ENCODE assay signal across 11 cellular contexts in genomic region chr6:24980507-24981384, GRCh38. TPM values are rescaled to one million over a fixed set of nuclear protein-coding genes. Genes with fewer than 3 reads are reported as not detected.
DNase-seq lines count a peak whose midpoint lies in the region; ATAC-seq and TF ChIP-seq lines count a peak whose summit lies in the region.
"Had no signal": no experiment of that assay in that cellular context is flagged by ENCODE, and none has a peak within 500 bp of the region (broad histone marks: within the 10 kb centered on the region; RNA-seq: fewer than 3 reads in every experiment).

No MANE protein-coding gene starts in this region.

- H3K4me1 Mint-ChIP-seq in MCF 10A (ENCODE audit: insufficient read depth, unreplicated experiment) = peaks cover 34% of the 10 kb centered on the region
- H3K4me1 Mint-ChIP-seq in type B pancreatic cell (ENCODE audit: unreplicated experiment) = peaks cover 26% of the 10 kb centered on the region

- no peak for ATAC-seq in GM19397 (IDR thresholded peaks at IDR 0.05; ENCODE audit: unreplicated experiment)

- H3K9ac ChIP-seq in iPS-18a (ENCODE audit: low read length) = peak overlapping the region; percentile 72
- H3K9ac ChIP-seq: BLaER1 treated with 17β-estradiol and CSF1 and Interleukin-3, amounts not matched to agents 10 nM and 100 nM had no signal

- H3K27ac Mint-ChIP-seq in MCF 10A (ENCODE audit: low read depth, unreplicated experiment) (peak overlapping the region; percentile 60), type B pancreatic cell (peak overlapping the region; percentile 88)
- H3K27ac Mint-ChIP-seq: activated naive CD4-positive, alpha-beta T cell treated with anti-CD3 and anti-CD28 coated beads, Interleukin-2, amount 10 ng/mL, durations not matched to agents 7 days and 5 days had no signal

- H3K27me3 ChIP-seq in breast epithelium (no peaks in the 10 kb centered on the region), iPS-18a (ENCODE audit: control insufficient read depth, insufficient read depth, low read length) (no peaks in the 10 kb centered on the region)
- H3K27me3 ChIP-seq: BLaER1 treated with 17β-estradiol and CSF1 and Interleukin-3, amounts not matched to agents 10 nM and 100 nM had no signal

- TF ChIP-seq CTCF in MCF 10A (IDR thresholded peaks at IDR 0.05; ENCODE audit: unreplicated experiment) (no peak), breast epithelium (IDR thresholded peaks at IDR 0.05) (no peak), type B pancreatic cell (conservative IDR thresholded peaks at IDR 0.05) (no peak)

- H3K36me3 ChIP-seq in breast epithelium (no peaks in the 10 kb centered on the region), iPS-18a (ENCODE audit: control insufficient read depth, low read depth, low read length) (no peaks in the 10 kb centered on the region)
- H3K36me3 ChIP-seq: BLaER1 treated with 17β-estradiol and CSF1 and Interleukin-3, amounts not matched to agents 10 nM and 100 nM had no signal

- H3K9me3 ChIP-seq in breast epithelium (no peaks in the 10 kb centered on the region), iPS-18a (ENCODE audit: control insufficient read depth, low read depth, low read length) (no peaks in the 10 kb centered on the region)
- H3K9me3 ChIP-seq: BLaER1 treated with 17β-estradiol and CSF1 and Interleukin-3, amounts not matched to agents 10 nM and 100 nM had no signal

- no peak overlapping the region for H3K4me3 ChIP-seq in breast epithelium
- H3K4me3 ChIP-seq in iPS-18a (ENCODE audit: low read length) = peak overlapping the region; percentile 47
- H3K4me3 ChIP-seq: BLaER1 treated with 17β-estradiol and CSF1 and Interleukin-3, amounts not matched to agents 10 nM and 100 nM had no signal

- H3K36me3 Mint-ChIP-seq in MCF 10A (ENCODE audit: insufficient read depth, unreplicated experiment) (no peaks in the 10 kb centered on the region), type B pancreatic cell (no peaks in the 10 kb centered on the region)

- POLR2A ChIA-PET in MCF 10A (lab: Yijun Ruan, JAX) = interaction anchor here (0.6 to 3.7 kb wide), 4 partner anchors 10 to 124 kb away, joined by 3 to 20 read pairs (median 5); no protein-coding TSS in a partner anchor

- TF ChIP-seq POLR2A in breast epithelium (IDR thresholded peaks at IDR 0.05) = no peak

- H3K27ac ChIP-seq in breast epithelium (no peak overlapping the region), iPS-18a (ENCODE audit: low read length) (peak overlapping the region; percentile 90)
- H3K27ac ChIP-seq: BLaER1 treated with 17β-estradiol and CSF1 and Interleukin-3, amounts not matched to agents 10 nM and 100 nM had no signal

- intact Hi-C loops in MCF 10A (cut with micrococcal nuclease) = no loop called here
- intact Hi-C loops in breast epithelium (cut with DNase I; ENCODE audit: low total_unique reads) = no loop called here

- no TSS peak for BruUV-seq in MCF 10A (replicated peaks; lab: Mats Ljungman, UMichigan)

- H3K4me1 ChIP-seq in breast epithelium (no peaks in the 10 kb centered on the region), iPS-18a (ENCODE audit: control insufficient read depth, low read depth, low read length) (peaks cover 59% of the 10 kb centered on the region)

- H3K9me3 Mint-ChIP-seq in MCF 10A (ENCODE audit: unreplicated experiment) (no peaks in the 10 kb centered on the region), type B pancreatic cell (no peaks in the 10 kb centered on the region)
- H3K9me3 Mint-ChIP-seq: activated naive CD4-positive, alpha-beta T cell treated with anti-CD3 and anti-CD28 coated beads, Interleukin-2, amount 10 ng/mL, durations not matched to agents 7 days and 5 days had no signal

- CTCF ChIA-PET in MCF 10A (lab: Yijun Ruan, JAX) = interaction anchor here (0.5 to 2.8 kb wide), 5 partner anchors 11 to 397 kb away, joined by 3 to 19 read pairs (median 3); no protein-coding TSS in a partner anchor

- no peaks in the 10 kb centered on the region for H3K27me3 Mint-ChIP-seq in MCF 10A (ENCODE audit: insufficient read depth, unreplicated experiment)
- no peaks in the 10 kb centered on the region for H3K27me3 Mint-ChIP-seq in type B pancreatic cell
- H3K27me3 Mint-ChIP-seq: activated naive CD4-positive, alpha-beta T cell treated with anti-CD3 and anti-CD28 coated beads, Interleukin-2, amount 10 ng/mL, durations not matched to agents 7 days and 5 days had no signal

- no peak for DNase-seq in MCF 10A (ENCODE audit: unreplicated experiment)
- no peak for DNase-seq in breast epithelium (ENCODE audit: low spot score in 2 of 2)
- peak; percentile 53 for DNase-seq in NCI-H774 (lab: John Stamatoyannopoulos, UW)
- DNase-seq in type B pancreatic cell (ENCODE audit: extremely low spot score, unreplicated experiment) = no peak
- DNase-seq in C1 segment of cervical spinal cord (lab: John Stamatoyannopoulos, UW) = no peak
- no peak for DNase-seq in SKM-1 (lab: John Stamatoyannopoulos, UW; ENCODE audit: unreplicated experiment)
- DNase-seq: activated naive CD4-positive, alpha-beta T cell treated with anti-CD3 and anti-CD28 coated beads, Interleukin-2, amount 10 ng/mL, durations not matched to agents 7 days and 5 days; foreskin fibroblast had no signal

- H3K4me3 Mint-ChIP-seq in MCF 10A (ENCODE audit: unreplicated experiment) (no peak overlapping the region), type B pancreatic cell (peak overlapping the region; percentile 34)
- H3K4me3 Mint-ChIP-seq: activated naive CD4-positive, alpha-beta T cell treated with anti-CD3 and anti-CD28 coated beads, Interleukin-2, amount 10 ng/mL, durations not matched to agents 7 days and 5 days had no signal

RNA-seq across cellular contexts. Expression of gene RIPOR2, which starts 45.0 kb away (rescaled TPM):
- total RNA-seq in MCF 10A (2022) (3.5 and 4.9 TPM in 2 replicates), breast epithelium (10 to 100 TPM; 13.8 to 70.5 (median 29.2) TPM), type B pancreatic cell (ENCODE audit: low replicate concordance) (2.1 and 4.2 TPM in 2 replicates)
